1 cellular context compared by ENCODE assay signal in genomic region chr9:89606567-89607311, GRCh38.
TF ChIP-seq lines count a peak whose summit lies in the region.

No MANE protein-coding gene starts in this region.

TF ChIP-seq in K562, 482 proteins besides CTCF, POLR2A, EP300 and RAD21 (continued from another document and continues in another):
- TF ChIP-seq BRF2 (IDR thresholded peaks at IDR 0.05; ENCODE audit: borderline replicate concordance, insufficient read depth, insufficient read length) (no peak), ZFPM2 (CRISPR knock-in tag; IDR thresholded peaks at IDR 0.05) (no peak), ZNF165 (CRISPR knock-in tag; IDR thresholded peaks at IDR 0.05; ENCODE audit: borderline replicate concordance) (no peak), GATAD2B (IDR thresholded peaks at IDR 0.05; ENCODE audit: borderline replicate concordance) (no peak), KLF6 (CRISPR knock-in tag; IDR thresholded peaks at IDR 0.05; ENCODE audit: borderline replicate concordance) (no peak), EHMT2 (IDR thresholded peaks at IDR 0.05) (no peak), AFF1 (IDR thresholded peaks at IDR 0.05; ENCODE audit: low read depth in 1 of 2, partially characterized antibody in 2 of 2) (no peak), CTBP1 (IDR thresholded peaks at IDR 0.05; ENCODE audit: borderline replicate concordance) (no peak), KAT7 (CRISPR knock-in tag; IDR thresholded peaks at IDR 0.05; ENCODE audit: borderline replicate concordance) (no peak), MCM7 (IDR thresholded peaks at IDR 0.05) (no peak), YBX1 (IDR thresholded peaks at IDR 0.05) (no peak), ZFP36 (IDR thresholded peaks at IDR 0.05; ENCODE audit: low read depth, low read length, partially characterized antibody) (no peak), LARP7 (IDR thresholded peaks at IDR 0.05) (no peak), ZNF174 (CRISPR knock-in tag; IDR thresholded peaks at IDR 0.05) (no peak), ZNF512 (tag; IDR thresholded peaks at IDR 0.05) (no peak), BHLHE40 (IDR thresholded peaks at IDR 0.05; ENCODE audit: low read length) (no peak), ARNT (IDR thresholded peaks at IDR 0.05) (no peak), ZNF639 (CRISPR knock-in tag; conservative IDR thresholded peaks at IDR 0.05 in 1 of 2, IDR thresholded peaks at IDR 0.05 in 1 of 2) (no peak), TAF15 (IDR thresholded peaks at IDR 0.05; ENCODE audit: low read depth, low read length) (no peak), ZNF57 (CRISPR knock-in tag; IDR thresholded peaks at IDR 0.05) (no peak), ZEB2 (IDR thresholded peaks at IDR 0.05) (no peak), RBFOX2 (IDR thresholded peaks at IDR 0.05; ENCODE audit: low read depth, low read length) (no peak), NFIC (IDR thresholded peaks at IDR 0.05) (peak; percentile 83), FIP1L1 (IDR thresholded peaks at IDR 0.05; ENCODE audit: low read depth, low read length, poor library complexity, severe bottlenecking) (no peak), MED1 (CRISPR knock-in tag; IDR thresholded peaks at IDR 0.05; ENCODE audit: borderline replicate concordance) (no peak), TEAD1 (CRISPR knock-in tag; IDR thresholded peaks at IDR 0.05) (no peak), GABPB2 (CRISPR knock-in tag; conservative IDR thresholded peaks at IDR 0.05) (no peak), E2F6 (IDR thresholded peaks at IDR 0.05; ENCODE audit: borderline replicate concordance in 1 of 2, extremely low read depth in 1 of 2, insufficient read depth in 1 of 2, insufficient read length in 1 of 2, low read depth in 1 of 2, low read length in 1 of 2, poor library complexity in 1 of 2, severe bottlenecking in 1 of 2) (no peak), TARDBP (IDR thresholded peaks at IDR 0.05) (no peak), ZNF134 (CRISPR knock-in tag; conservative IDR thresholded peaks at IDR 0.05) (no peak), MCM2 (IDR thresholded peaks at IDR 0.05; ENCODE audit: low read depth) (no peak), ZNF511 (CRISPR knock-in tag; IDR thresholded peaks at IDR 0.05) (no peak), ZBTB12 (CRISPR knock-in tag; IDR thresholded peaks at IDR 0.05) (no peak), CLOCK (CRISPR knock-in tag; IDR thresholded peaks at IDR 0.05; ENCODE audit: borderline replicate concordance) (no peak), ZNF551 (CRISPR knock-in tag; IDR thresholded peaks at IDR 0.05) (no peak), CBX3 (IDR thresholded peaks at IDR 0.05; ENCODE audit: borderline replicate concordance in 1 of 2, low read length in 2 of 2) (no peak), THAP12 (CRISPR knock-in tag; IDR thresholded peaks at IDR 0.05) (no peak), U2AF1 (optimal IDR thresholded peaks at IDR 0.05; ENCODE audit: low read depth, low read length) (no peak), NR2C2 (CRISPR knock-in tag; IDR thresholded peaks at IDR 0.05) (no peak), NR2C2 (tag; IDR thresholded peaks at IDR 0.05) (no peak), ZNF785 (CRISPR knock-in tag; IDR thresholded peaks at IDR 0.05) (no peak), ZFP1 (CRISPR knock-in tag; IDR thresholded peaks at IDR 0.05) (no peak), E2F3 (CRISPR knock-in tag; IDR thresholded peaks at IDR 0.05) (no peak), HDAC2 (IDR thresholded peaks at IDR 0.05) (no peak), VEZF1 (CRISPR knock-in tag; IDR thresholded peaks at IDR 0.05) (peak; percentile 94), SETDB1 (IDR thresholded peaks at IDR 0.05; ENCODE audit: low read length) (no peak), SRSF3 (IDR thresholded peaks at IDR 0.05; ENCODE audit: insufficient read depth, low read length) (no peak), ZKSCAN1 (IDR thresholded peaks at IDR 0.05; ENCODE audit: low read depth, low read length) (no peak), GTF2B (IDR thresholded peaks at IDR 0.05; ENCODE audit: extremely low read depth, insufficient read length) (no peak), MTA2 (IDR thresholded peaks at IDR 0.05; ENCODE audit: low read depth) (peak; percentile 82), TGIF2 (CRISPR knock-in tag; IDR thresholded peaks at IDR 0.05) (no peak), ZNF121 (CRISPR knock-in tag; conservative IDR thresholded peaks at IDR 0.05) (no peak), ZNF589 (CRISPR knock-in tag; IDR thresholded peaks at IDR 0.05; ENCODE audit: low read depth) (peak; percentile 73; the same call in 1 of the 2 replicates)
